ENCODE assay signal across 8 cellular contexts in the genomic region with DNA sequence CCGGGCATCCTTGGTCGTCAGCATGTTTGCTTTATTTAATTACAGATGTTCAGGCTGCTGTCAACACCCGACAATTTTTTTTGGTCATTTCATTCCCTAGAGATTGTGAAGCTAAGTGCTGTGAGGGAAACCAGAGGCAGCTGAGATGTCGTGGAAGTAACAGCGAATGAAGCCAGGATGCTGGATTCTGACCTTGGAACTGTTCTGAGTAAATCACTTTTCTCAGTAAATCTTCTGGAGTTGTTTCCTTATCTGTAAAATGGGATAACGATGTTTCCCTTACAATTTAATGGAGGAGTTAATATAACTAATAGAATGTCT. TPM values are rescaled to one million over a fixed set of nuclear protein-coding genes. Genes with fewer than 3 reads are reported as not detected.
A peak's percentile ranks its signal among the peaks of the same experiment; 100 is the strongest.
DNase-seq lines count a peak whose midpoint lies in the region; TF ChIP-seq lines count a peak whose summit lies in the region.

No MANE protein-coding gene starts in this region.

- POLR2A ChIA-PET in OCI-LY7 (lab: Charles Lee) = interaction anchor here (0.7 to 1.8 kb wide), 5 partner anchors 11 to 500 kb away, joined by 3 to 6 read pairs (median 3); no protein-coding TSS in a partner anchor

- peak overlapping the region; percentile 97 for H3K4me3 Mint-ChIP-seq in activated naive CD4-positive, alpha-beta T cell treated with anti-CD3 and anti-CD28 coated beads, Interleukin-2, amount 50 U/mL, for 24 hours

- TF ChIP-seq CTCF in OCI-LY7 (conservative IDR thresholded peaks at IDR 0.05; ENCODE audit: low read length) (no peak), fibroblast of mammary gland (conservative IDR thresholded peaks at IDR 0.05; ENCODE audit: control insufficient read depth, insufficient read depth, low read depth, low read length) (no peak)

- H3K36me3 ChIP-seq in OCI-LY7 (ENCODE audit: insufficient read depth, low read length) (peaks cover 19% of the 10 kb centered on the region), skeletal muscle satellite cell (ENCODE audit: insufficient read depth, low read length) (no peaks in the 10 kb centered on the region)

- peak overlapping the region; percentile 94 for H3K9ac ChIP-seq in skeletal muscle satellite cell (ENCODE audit: low read depth, low read length)

- peaks cover 44% of the 10 kb centered on the region for H3K4me1 Mint-ChIP-seq in activated naive CD4-positive, alpha-beta T cell treated with anti-CD3 and anti-CD28 coated beads, Interleukin-2, amount 50 U/mL, for 24 hours

- no peaks in the 10 kb centered on the region for H3K27me3 Mint-ChIP-seq in activated naive CD4-positive, alpha-beta T cell treated with anti-CD3 and anti-CD28 coated beads, Interleukin-2, amount 50 U/mL, for 24 hours

- H3K9me3 Mint-ChIP-seq in activated naive CD4-positive, alpha-beta T cell treated with anti-CD3 and anti-CD28 coated beads, Interleukin-2, amount 50 U/mL, for 24 hours = no peaks in the 10 kb centered on the region

- H2AFZ ChIP-seq in OCI-LY7 (ENCODE audit: low read length) = peak overlapping the region; percentile 78

- no peaks in the 10 kb centered on the region for H3K9me3 ChIP-seq in OCI-LY7 (ENCODE audit: low read length)
- H3K9me3 ChIP-seq in skeletal muscle satellite cell (replicated peaks; ENCODE audit: low read length) = no peaks in the 10 kb centered on the region

- no peaks in the 10 kb centered on the region for H3K9me2 ChIP-seq in OCI-LY7 (ENCODE audit: insufficient read depth, low read length)

- H3K27me3 ChIP-seq in skeletal muscle satellite cell (ENCODE audit: control insufficient read depth, insufficient read depth, low read length) = no peaks in the 10 kb centered on the region

- H4K20me1 ChIP-seq in OCI-LY7 (ENCODE audit: insufficient read depth, low read length) = peaks cover 16% of the 10 kb centered on the region

- peak overlapping the region; percentile 61 for H3K27ac ChIP-seq in OCI-LY7 (ENCODE audit: low read depth, low read length, poor library complexity, severe bottlenecking)

- peak overlapping the region; percentile 97 for H3K27ac Mint-ChIP-seq in activated naive CD4-positive, alpha-beta T cell treated with anti-CD3 and anti-CD28 coated beads, Interleukin-2, amount 50 U/mL, for 24 hours

- CTCF ChIA-PET in OCI-LY7 (lab: Charles Lee; ENCODE audit: unreplicated experiment) = interaction anchor here (0.6 kb wide), 1 partner anchor 150 kb away, joined by 3 read pairs; no protein-coding TSS in a partner anchor

- DNase-seq in activated naive CD4-positive, alpha-beta T cell (lab: John Stamatoyannopoulos, UW) = no peak
- no peak for DNase-seq in OCI-LY7 (ENCODE audit: low spot score)
- no peak for DNase-seq in fibroblast of mammary gland (ENCODE audit: low read depth)
- DNase-seq in NCI-H2171 (lab: John Stamatoyannopoulos, UW) = no peak
- no peak for DNase-seq in NCI-H2029 treated with DMSO at 0.1 percent for 48 hours (lab: John Stamatoyannopoulos, UW)
- DNase-seq in activated CD4-positive, alpha-beta T cell treated with anti-CD3 and anti-CD28 coated beads for 4 hours = no peak

- no peaks in the 10 kb centered on the region for H3K36me3 Mint-ChIP-seq in activated naive CD4-positive, alpha-beta T cell treated with anti-CD3 and anti-CD28 coated beads, Interleukin-2, amount 50 U/mL, for 24 hours

- peaks cover 42% of the 10 kb centered on the region for H3K79me2 ChIP-seq in OCI-LY7 (ENCODE audit: insufficient read depth, low read depth, low read length)

- peak overlapping the region; percentile 93 for H3K4me3 ChIP-seq in OCI-LY7 (ENCODE audit: low read depth, low read length, poor library complexity, severe bottlenecking)
- H3K4me3 ChIP-seq in fibroblast of mammary gland (ENCODE audit: control insufficient read depth, low read depth, low read length) = peak overlapping the region; percentile 96
- peak overlapping the region; percentile 74 for H3K4me3 ChIP-seq in skeletal muscle satellite cell (ENCODE audit: low read length)

- peaks cover 18% of the 10 kb centered on the region for H3K4me1 ChIP-seq in OCI-LY7 (ENCODE audit: insufficient read depth, low read length, poor library complexity, severe bottlenecking)
- peaks cover 6% of the 10 kb centered on the region for H3K4me1 ChIP-seq in skeletal muscle satellite cell (ENCODE audit: control insufficient read depth, insufficient read depth, low read length)

- peak overlapping the region; percentile 79 for H3K4me2 ChIP-seq in OCI-LY7 (ENCODE audit: low read length)
- H3K4me2 ChIP-seq in skeletal muscle satellite cell (ENCODE audit: low read length) = peak overlapping the region; percentile 84

- intact Hi-C loops in OCI-LY7 (cut with micrococcal nuclease; ENCODE audit: unreplicated experiment) = no loop called here

- TSS peak; percentile 90 for BruUV-seq in OCI-LY7 (replicated peaks; lab: Mats Ljungman, UMichigan)

RNA-seq across cellular contexts. Expression of gene CKAP5, which starts 0.4 kb away (rescaled TPM):
- 146 and 161 TPM in 2 replicates for total RNA-seq in OCI-LY7 (2014; rRNA removed; shearing (Covaris generic))
- 243 and 275 TPM in 2 replicates for total RNA-seq in OCI-LY7 (2022)
- total RNA-seq in skeletal muscle satellite cell (2012; rRNA removed) = 57.9 and 61.6 TPM in 2 replicates
